7 cellular contexts compared by ENCODE assay signal in genomic region chr1:143755961-143756360, GRCh38.
DNase-seq lines count a peak whose midpoint lies in the region; ATAC-seq, FAIRE-seq and TF ChIP-seq lines count a peak whose summit lies in the region.
"Not testable (repeated sequence)": the region's sequence is repeated elsewhere in the genome, so short reads cannot be mapped to it uniquely, and the experiment has no call there.

No MANE protein-coding gene starts in this region.

- not testable (repeated sequence) for H3K27ac ChIP-seq in body of pancreas; right cardiac atrium (ENCODE audit: low read length); liver (ENCODE audit: low read depth in 1 of 2, low read length in 2 of 2); small intestine (ENCODE audit: low read depth in 1 of 2, low read length in 1 of 2)

- 14% methylated on average over 3 of the region's 3 CpGs for WGBS in body of pancreas, 2 donors
- WGBS in right cardiac atrium: 18% methylated on average over 3 of the region's 3 CpGs
- WGBS in liver: 1% methylated on average over 3 of the region's 3 CpGs
- WGBS in small intestine, 3 donors: 7 to 30% (median 8%) methylated on average over 2 to 3 of the region's 3 CpGs

- intact Hi-C loops in body of pancreas (cut with DNase I); right cardiac atrium (cut with DNase I): not testable (repeated sequence)

- H3K4me3 ChIP-seq in body of pancreas; epithelial cell of esophagus (ENCODE audit: low read length); right cardiac atrium (ENCODE audit: low read length); liver (ENCODE audit: low read depth in 1 of 3, low read length in 3 of 3); small intestine (ENCODE audit: low read depth in 1 of 2, low read length in 2 of 2): not testable (repeated sequence)

- not testable (repeated sequence) for TF ChIP-seq CTCF in body of pancreas (IDR thresholded peaks at IDR 0.05); epithelial cell of esophagus (IDR thresholded peaks at IDR 0.05; ENCODE audit: insufficient read depth, low read depth, low read length, missing control alignments); liver (IDR thresholded peaks at IDR 0.05; ENCODE audit: low read depth, low read length, missing input control)

- not testable (repeated sequence) for FAIRE-seq in small intestine (lab: Jason Lieb, UNC)

- ATAC-seq in body of pancreas (peak; percentile 94), right cardiac atrium (peak in 1 of 2 donors; percentile 81)

- not testable (repeated sequence) for TF ChIP-seq POLR2A in body of pancreas (IDR thresholded peaks at IDR 0.05)

- DNase-seq in LHCN-M2 (ENCODE audit: low read depth): peak; percentile 0
- DNase-seq in body of pancreas: peak; percentile 46 to 73 (median 62)
- DNase-seq in epithelial cell of esophagus (ENCODE audit: low read depth): peak; percentile 11
- peak in 2 of 3 donors; percentile 12 to 21 for DNase-seq in right cardiac atrium
- peak; percentile 82 for DNase-seq in mucosa of gallbladder (ENCODE audit: low spot score)
- DNase-seq in small intestine: peak; percentile 37

- H3K9me3 ChIP-seq in body of pancreas; right cardiac atrium (ENCODE audit: control insufficient read depth, low read length); liver (ENCODE audit: control insufficient read depth in 4 of 4, low read length in 3 of 4); small intestine (ENCODE audit: control insufficient read depth, low read depth): not testable (repeated sequence)

- TF ChIP-seq RAD21 in liver (IDR thresholded peaks at IDR 0.05): not testable (repeated sequence)

- H3K36me3 ChIP-seq in body of pancreas (replicated peaks in 1 of 2; ENCODE audit: insufficient read depth in 1 of 2, low read depth in 2 of 2); liver (ENCODE audit: control insufficient read depth in 4 of 4, insufficient read depth in 3 of 4, low read depth in 1 of 4, low read length in 3 of 4); small intestine (ENCODE audit: control insufficient read depth in 2 of 2, insufficient read depth in 2 of 2, low read length in 2 of 2): not testable (repeated sequence)

- not testable (repeated sequence) for H3K27me3 ChIP-seq in body of pancreas; right cardiac atrium (ENCODE audit: control insufficient read depth, insufficient read depth); liver (ENCODE audit: control insufficient read depth in 4 of 4, insufficient read depth in 4 of 4, low read length in 3 of 4); small intestine (ENCODE audit: control insufficient read depth in 2 of 2, insufficient read depth in 2 of 2, low read length in 2 of 2)

- H3K9ac ChIP-seq in liver (ENCODE audit: low read depth in 1 of 2, low read length in 2 of 2): not testable (repeated sequence)

- H3K4me1 ChIP-seq in body of pancreas; right cardiac atrium (ENCODE audit: control insufficient read depth, insufficient read depth, low read length); liver (ENCODE audit: control insufficient read depth in 4 of 4, insufficient read depth in 4 of 4, low read length in 3 of 4); small intestine (ENCODE audit: control insufficient read depth in 2 of 2, insufficient read depth in 1 of 2, low read depth in 1 of 2, low read length in 1 of 2): not testable (repeated sequence)

TF ChIP-seq in liver, 16 proteins besides CTCF, POLR2A, EP300 and RAD21:
- TF ChIP-seq RXRA (IDR thresholded peaks at IDR 0.05) (peak in 1 of 2 donors; percentile 32), SP1 (IDR thresholded peaks at IDR 0.05) (peak; percentile 24), HNF4A (conservative IDR thresholded peaks at IDR 0.05) (peak; percentile 34 to 71)

Comparison
In these comparisons a context has a peak if more than half of its experiments do, and no peak if none do; other contexts are left out.
1. DNase-seq: peak in every context shown above with its lines; median percentile 82 in mucosa of gallbladder; 62 in body of pancreas; 37 in small intestine; 16 in right cardiac atrium; 11 in epithelial cell of esophagus; 0 in LHCN-M2.